In the genomic region with DNA sequence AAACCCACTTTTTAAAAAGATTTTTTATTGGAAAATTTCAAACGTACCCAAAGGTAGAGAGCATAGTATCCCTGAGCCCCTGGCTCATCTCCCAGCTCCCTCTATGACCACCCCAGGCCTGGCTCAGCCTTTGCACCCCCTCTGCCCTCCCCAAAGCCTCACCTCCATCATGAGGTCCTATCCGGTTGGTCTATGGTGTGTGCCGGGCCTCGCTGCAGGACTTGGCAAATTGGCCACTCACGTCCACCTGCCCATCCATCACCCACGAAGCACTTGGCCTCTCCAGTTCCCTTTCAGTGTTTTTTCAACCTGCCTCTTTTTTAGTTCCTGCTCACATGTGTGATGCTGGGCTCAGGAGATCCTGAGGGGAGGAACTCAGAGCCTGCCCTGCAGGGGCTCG, we compare ENCODE assay signal across 8 cellular contexts.
"Had no signal": no experiment of that assay in that cellular context is flagged by ENCODE, and none has a peak within 500 bp of the region (broad histone marks: within the 10 kb centered on the region; RNA-seq: fewer than 3 reads in every experiment).

No MANE protein-coding gene starts in this region.

- H3K9ac ChIP-seq: GM23248 had no signal

- H3K4me1 Mint-ChIP-seq: IgD-negative memory B cell had no signal

- DNase-seq: GM23248, GOT3, H9, HCEC 1CT, KBM-7 had no signal

- H3K36me3 Mint-ChIP-seq: IgD-negative memory B cell had no signal

- H3K4me3 ChIP-seq: GM23248 had no signal

- ATAC-seq: HepG2 had no signal

- H3K4me3 Mint-ChIP-seq: H9, IgD-negative memory B cell had no signal

- H3K27ac ChIP-seq: GM23248 had no signal

- H3K27me3 Mint-ChIP-seq: IgD-negative memory B cell had no signal

- FAIRE-seq: H54, HepG2 had no signal

- H3K27ac Mint-ChIP-seq: H9, IgD-negative memory B cell had no signal

- H3K9me3 Mint-ChIP-seq: H9 had no signal

- H2AFZ ChIP-seq: GM23248 had no signal
